Comparison of ENCODE assay signal across 18 cellular contexts in the genomic region with DNA sequence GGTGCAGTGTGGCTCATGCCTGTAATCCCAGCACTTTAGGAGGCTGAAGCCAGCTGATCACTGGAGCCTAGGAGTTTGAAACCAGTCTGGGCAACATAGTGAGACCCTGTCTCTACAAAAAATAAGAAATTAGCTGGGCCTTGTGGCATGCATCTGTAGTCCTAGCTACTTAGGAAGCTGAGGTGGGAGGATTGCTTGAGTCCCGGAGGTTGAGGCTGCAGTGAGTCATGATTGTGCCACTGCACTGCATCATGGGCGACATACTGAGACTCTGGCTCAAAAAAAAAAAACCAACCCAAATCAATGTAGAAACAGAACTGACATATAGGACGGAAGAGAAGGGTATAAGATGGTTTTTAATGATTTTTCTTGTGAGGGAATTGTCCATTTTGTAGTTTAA. TPM values are rescaled to one million over a fixed set of nuclear protein-coding genes. Genes with fewer than 3 reads are reported as not detected.
DNase-seq lines count a peak whose midpoint lies in the region; ATAC-seq, FAIRE-seq and TF ChIP-seq lines count a peak whose summit lies in the region.
"Had no signal": no experiment of that assay in that cellular context is flagged by ENCODE, and none has a peak within 500 bp of the region (broad histone marks: within the 10 kb centered on the region; RNA-seq: fewer than 3 reads in every experiment).

No MANE protein-coding gene starts in this region.

- no peak for TF ChIP-seq CTCF in bronchial epithelial cell (IDR thresholded peaks at IDR 0.05; ENCODE audit: insufficient read depth, low read length, severe bottlenecking)

- no peaks in the 10 kb centered on the region for H3K27me3 Mint-ChIP-seq in stimulated activated naive CD8-positive, alpha-beta T cell treated with anti-CD3 and anti-CD28 coated beads, Interleukin-15, Interleukin-2, amounts not matched to agents 100 ng/mL and 50 ng/mL, for 24 hours

- H3K27ac Mint-ChIP-seq in stimulated activated naive CD8-positive, alpha-beta T cell treated with anti-CD3 and anti-CD28 coated beads, Interleukin-15, Interleukin-2, amounts not matched to agents 100 ng/mL and 50 ng/mL, for 24 hours = peak overlapping the region; percentile 62
- H3K27ac Mint-ChIP-seq: WTC11 had no signal

- ATAC-seq in HG03460 (IDR thresholded peaks at IDR 0.05; ENCODE audit: unreplicated experiment) = no peak
- ATAC-seq: WTC11 had no signal

- FAIRE-seq in bronchial epithelial cell (lab: Jason Lieb, UNC) = no peak
- FAIRE-seq: GM18507, islet of Langerhans had no signal

- peak; percentile 15 for DNase-seq in stimulated activated CD4-positive, alpha-beta T cell treated with anti-CD3 and anti-CD28 coated beads, Interleukin-2, amount 100 ng/mL, for 4 hours (ENCODE audit: low read depth)
- DNase-seq in stimulated activated CD4-positive, alpha-beta T cell treated with anti-CD3 and anti-CD28 coated beads, Interleukin-12 subunit alpha, Interleukin-12 subunit beta, amount 100 ng/mL, for 4 hours = no peak
- peak; percentile 43 for DNase-seq in NCI-H226
- DNase-seq in bronchial epithelial cell (ENCODE audit: low read depth) = peak; percentile 46
- no peak for DNase-seq in NCI-H1930 (lab: John Stamatoyannopoulos, UW)
- no peak for DNase-seq in NCI-H774 (lab: John Stamatoyannopoulos, UW)
- DNase-seq: activated gamma-delta T cell, GDM1, NCI-H1105, NCI-H510A, Right ventricle myocardium superior had no signal

- H3K4me3 Mint-ChIP-seq in stimulated activated naive CD8-positive, alpha-beta T cell treated with anti-CD3 and anti-CD28 coated beads, Interleukin-15, Interleukin-2, amounts not matched to agents 100 ng/mL and 50 ng/mL, for 24 hours = no peak overlapping the region
- H3K4me3 Mint-ChIP-seq: WTC11 had no signal

- H3K4me3 ChIP-seq in bronchial epithelial cell (ENCODE audit: low read depth, low read length) = no peak overlapping the region
- H3K4me3 ChIP-seq: BLaER1, coronary artery had no signal

- no peaks in the 10 kb centered on the region for H3K27me3 ChIP-seq in bronchial epithelial cell (ENCODE audit: control insufficient read depth, insufficient read depth, low read length)
- H3K27me3 ChIP-seq: BLaER1 had no signal

- H3K36me3 ChIP-seq in bronchial epithelial cell (ENCODE audit: control insufficient read depth, insufficient read depth, low read length) = peaks cover 16% of the 10 kb centered on the region

- no peaks in the 10 kb centered on the region for H3K9me3 Mint-ChIP-seq in stimulated activated naive CD8-positive, alpha-beta T cell treated with anti-CD3 and anti-CD28 coated beads, Interleukin-15, Interleukin-2, amounts not matched to agents 100 ng/mL and 50 ng/mL, for 24 hours
- H3K9me3 Mint-ChIP-seq: WTC11 had no signal

- H3K4me1 Mint-ChIP-seq in stimulated activated naive CD8-positive, alpha-beta T cell treated with anti-CD3 and anti-CD28 coated beads, Interleukin-15, Interleukin-2, amounts not matched to agents 100 ng/mL and 50 ng/mL, for 24 hours (ENCODE audit: low read depth) = peaks cover 49% of the 10 kb centered on the region
- H3K4me1 Mint-ChIP-seq: WTC11 had no signal

- H3K36me3 Mint-ChIP-seq in stimulated activated naive CD8-positive, alpha-beta T cell treated with anti-CD3 and anti-CD28 coated beads, Interleukin-15, Interleukin-2, amounts not matched to agents 100 ng/mL and 50 ng/mL, for 24 hours (ENCODE audit: low read depth) = peaks cover 86% of the 10 kb centered on the region

RNA-seq across cellular contexts. Expression of a gene that starts 27.7 kb away (rescaled TPM):
- 178 and 242 TPM in 2 replicates for total RNA-seq in bronchial epithelial cell

RNA-seq across cellular contexts. Expression of a gene that starts 41.0 kb away (rescaled TPM):
- total RNA-seq in bronchial epithelial cell = 26.9 and 61.4 TPM in 2 replicates

Comparison
In these comparisons a context has a peak if more than half of its experiments do, and no peak if none do; other contexts are left out.
1. DNase-seq: peak in stimulated activated CD4-positive, alpha-beta T cell treated with anti-CD3 and anti-CD28 coated beads, Interleukin-2, amount 100 ng/mL, for 4 hours (single experiment), NCI-H226 (single experiment) and bronchial epithelial cell (single experiment); none in stimulated activated CD4-positive, alpha-beta T cell treated with anti-CD3 and anti-CD28 coated beads, Interleukin-12 subunit alpha, Interleukin-12 subunit beta, amount 100 ng/mL, for 4 hours (single experiment), NCI-H1930 (0 of 2) and NCI-H774 (single experiment).